ENCODE assay signal across 8 cellular contexts in the genomic region with DNA sequence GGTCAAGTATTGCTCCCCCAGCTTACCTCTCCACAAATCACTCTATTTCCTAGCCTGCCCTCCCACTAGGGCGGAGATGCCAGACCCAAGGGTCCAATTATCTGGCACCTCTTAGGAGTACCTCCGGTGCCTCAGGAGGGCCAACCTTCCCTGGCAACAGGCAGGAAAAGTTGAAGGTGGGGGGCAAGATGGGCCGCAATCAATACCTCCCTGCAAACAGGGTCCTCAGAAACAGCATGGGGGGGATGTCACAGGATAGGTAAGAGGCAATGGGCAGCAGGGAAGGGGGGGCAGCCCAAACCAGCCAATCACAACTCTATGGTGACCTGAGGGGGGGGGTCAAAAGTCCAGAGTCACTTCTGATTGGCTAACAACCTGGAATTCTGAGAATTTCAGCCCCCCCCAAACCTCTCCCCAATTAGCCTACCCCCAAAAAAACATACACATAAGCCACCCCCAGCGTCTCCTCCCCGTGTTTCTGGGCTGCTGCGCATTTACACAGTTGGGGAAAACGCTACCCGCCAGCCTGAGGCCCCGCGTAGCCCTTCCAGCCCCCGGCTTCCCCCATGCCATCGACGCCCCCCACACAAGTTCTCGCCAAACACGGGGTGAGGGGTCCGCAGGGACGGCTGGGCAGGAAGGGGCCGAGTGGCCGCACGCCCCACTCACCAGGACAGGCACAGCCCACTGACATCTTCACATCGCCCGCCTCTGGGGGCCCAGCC. TPM values are rescaled to one million over a fixed set of nuclear protein-coding genes. Genes with fewer than 3 reads are reported as not detected.
A peak's percentile ranks its signal among the peaks of the same experiment; 100 is the strongest.
DNase-seq lines count a peak whose midpoint lies in the region; ATAC-seq lines count a peak whose summit lies in the region.

No MANE protein-coding gene starts in this region.

- DNase-seq in AG20443 (ENCODE audit: low spot score): peak; percentile 88
- peak; percentile 91 for DNase-seq in OCI-M1 (lab: John Stamatoyannopoulos, UW)
- peak; percentile 65 for DNase-seq in activated naive CD8-positive, alpha-beta T cell treated with anti-CD3 and anti-CD28 coated beads for 36 hours
- DNase-seq in globus pallidus (ENCODE audit: low spot score): peak; percentile 70

- H3K9me3 ChIP-seq in neuron (ENCODE audit: low read length): no peaks in the 10 kb centered on the region

- H3K4me1 Mint-ChIP-seq in activated naive CD8-positive, alpha-beta T cell treated with anti-CD3 and anti-CD28 coated beads for 36 hours: peaks cover 49% of the 10 kb centered on the region

- peak overlapping the region; percentile 61 for H3K4me3 ChIP-seq in neuron (ENCODE audit: low read length)
- H3K4me3 ChIP-seq in urinary bladder (ENCODE audit: low read depth, low read length): peak overlapping the region; percentile 95

- peak overlapping the region; percentile 92 for H3K4me3 Mint-ChIP-seq in activated naive CD8-positive, alpha-beta T cell treated with anti-CD3 and anti-CD28 coated beads for 36 hours

- H3K27me3 Mint-ChIP-seq in activated naive CD8-positive, alpha-beta T cell treated with anti-CD3 and anti-CD28 coated beads for 36 hours: no peaks in the 10 kb centered on the region

- H3K27ac Mint-ChIP-seq in activated naive CD8-positive, alpha-beta T cell treated with anti-CD3 and anti-CD28 coated beads for 36 hours: peak overlapping the region; percentile 96

- no peaks in the 10 kb centered on the region for H3K36me3 ChIP-seq in neuron (ENCODE audit: insufficient read depth, low read length)
- no peaks in the 10 kb centered on the region for H3K36me3 ChIP-seq in urinary bladder (ENCODE audit: insufficient read depth)

- WGBS in urinary bladder: 1% methylated on average over 22 of the region's 22 CpGs

- peak overlapping the region; percentile 98 for H3K27ac ChIP-seq in urinary bladder (ENCODE audit: low read depth)

- no peak overlapping the region for H2AFZ ChIP-seq in neuron (ENCODE audit: low read depth, low read length)

- peaks cover 56% of the 10 kb centered on the region for H3K4me1 ChIP-seq in neuron (ENCODE audit: insufficient read depth, low read length)
- H3K4me1 ChIP-seq in urinary bladder (ENCODE audit: insufficient read depth): no peaks in the 10 kb centered on the region

- ATAC-seq in GM19455 (IDR thresholded peaks at IDR 0.05; ENCODE audit: unreplicated experiment) (peak; percentile 1), GM19023 (IDR thresholded peaks at IDR 0.05; ENCODE audit: unreplicated experiment) (no peak)

- H3K27me3 ChIP-seq in neuron (ENCODE audit: insufficient read depth, low read length): no peaks in the 10 kb centered on the region

- no peaks in the 10 kb centered on the region for H3K9me3 Mint-ChIP-seq in activated naive CD8-positive, alpha-beta T cell treated with anti-CD3 and anti-CD28 coated beads for 36 hours

- peaks cover 4% of the 10 kb centered on the region for H3K36me3 Mint-ChIP-seq in activated naive CD8-positive, alpha-beta T cell treated with anti-CD3 and anti-CD28 coated beads for 36 hours

RNA-seq across cellular contexts. Expression of a gene that starts 0.6 kb away (rescaled TPM):
- 10 to 100 TPM; 68.0 to 71.5 TPM for total RNA-seq in activated naive CD8-positive, alpha-beta T cell treated with anti-CD3 and anti-CD28 coated beads for 36 hours
- total RNA-seq in urinary bladder: 51.8 TPM
- 65.3 TPM for polyA plus RNA-seq in urinary bladder

RNA-seq across cellular contexts. Expression of a gene that starts 13.3 kb away (rescaled TPM):
- 100 to 1,000 TPM; 104 to 111 TPM for total RNA-seq in activated naive CD8-positive, alpha-beta T cell treated with anti-CD3 and anti-CD28 coated beads for 36 hours
- total RNA-seq in urinary bladder: 12.1 TPM
- polyA plus RNA-seq in urinary bladder: 20.7 TPM

RNA-seq across cellular contexts. Expression of a gene that starts 32.6 kb away (rescaled TPM):
- 100 to 1,000 TPM; 337 to 346 TPM for total RNA-seq in activated naive CD8-positive, alpha-beta T cell treated with anti-CD3 and anti-CD28 coated beads for 36 hours
- total RNA-seq in urinary bladder: 23.6 TPM
- 43.1 TPM for polyA plus RNA-seq in urinary bladder

RNA-seq across cellular contexts. Expression of a gene that starts 54.4 kb away (rescaled TPM):
- 10 to 100 TPM; 21.2 to 21.3 TPM for total RNA-seq in activated naive CD8-positive, alpha-beta T cell treated with anti-CD3 and anti-CD28 coated beads for 36 hours
- total RNA-seq in urinary bladder: 11.1 TPM
- polyA plus RNA-seq in urinary bladder: 18.7 TPM

Comparison
In these comparisons a context has a peak if more than half of its experiments do, and no peak if none do; other contexts are left out.
1. RNA of a gene that starts 32.6 kb away (total RNA-seq): 337 to 346 TPM in activated naive CD8-positive, alpha-beta T cell treated with anti-CD3 and anti-CD28 coated beads for 36 hours; 23.6 TPM in urinary bladder (single experiment); every median in the first group is over 10 times any median in the second.
2. Peak in every context shown above with its lines, with median percentiles within 50 percentile points of each other: DNase-seq.